In the genomic region with DNA sequence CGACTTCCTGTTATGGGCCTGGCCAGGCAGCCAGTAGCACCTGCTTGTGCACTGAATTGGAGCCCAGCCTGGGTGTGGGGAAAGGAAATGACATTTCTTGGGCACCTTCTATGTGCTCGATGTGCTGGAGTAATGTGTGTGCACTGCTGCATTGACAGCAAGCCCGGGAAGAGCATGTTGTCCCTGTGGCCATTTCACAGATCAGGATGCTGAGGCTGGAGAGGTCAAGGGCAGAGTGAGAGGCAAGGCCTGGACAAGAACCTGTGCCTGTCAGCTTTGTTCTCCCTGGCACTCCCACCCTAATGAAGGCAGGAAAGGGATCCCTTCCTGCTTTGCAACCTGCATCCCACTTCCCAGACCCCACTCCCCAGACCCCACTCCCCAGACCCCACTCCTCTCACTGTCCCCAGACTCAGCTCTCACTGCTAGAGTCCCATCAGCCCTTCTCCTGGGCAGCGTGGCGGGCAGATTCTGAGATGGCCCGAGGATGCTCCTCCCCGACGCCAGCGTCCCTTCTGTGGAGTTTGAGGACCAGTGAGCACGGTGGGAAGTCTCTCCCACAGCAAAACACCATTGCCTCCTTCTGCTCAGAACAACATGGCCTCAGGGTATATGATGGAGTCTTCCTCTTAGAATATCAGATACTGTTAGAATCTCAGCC, we compare ENCODE assay signal across 22 cellular contexts. TPM values are rescaled to one million over a fixed set of nuclear protein-coding genes. Genes with fewer than 3 reads are reported as not detected.
DNase-seq lines count a peak whose midpoint lies in the region; ATAC-seq, FAIRE-seq and TF ChIP-seq lines count a peak whose summit lies in the region.
"Had no signal": no experiment of that assay in that cellular context is flagged by ENCODE, and none has a peak within 500 bp of the region (broad histone marks: within the 10 kb centered on the region; RNA-seq: fewer than 3 reads in every experiment).

No MANE protein-coding gene starts in this region.

- H3K9me3 Mint-ChIP-seq in activated naive CD8-positive, alpha-beta T cell treated with anti-CD3 and anti-CD28 coated beads, Interleukin-2, amount 10 ng/mL, durations not matched to agents 7 days and 5 days: no peaks in the 10 kb centered on the region
- H3K9me3 Mint-ChIP-seq in activated naive CD8-positive, alpha-beta T cell treated with anti-CD3 and anti-CD28 coated beads for 36 hours: no peaks in the 10 kb centered on the region
- H3K9me3 Mint-ChIP-seq in type B pancreatic cell: peaks cover 5% of the 10 kb centered on the region
- H3K9me3 Mint-ChIP-seq: CD4-positive, alpha-beta memory T cell had no signal

- no peak overlapping the region for H3K4me2 ChIP-seq in K562 (ENCODE audit: insufficient read depth, low read length)
- H3K4me2 ChIP-seq: BLaER1, KMS-11 had no signal

- H3K36me3 Mint-ChIP-seq in activated naive CD8-positive, alpha-beta T cell treated with anti-CD3 and anti-CD28 coated beads, Interleukin-2, amount 10 ng/mL, durations not matched to agents 7 days and 5 days: no peaks in the 10 kb centered on the region
- no peaks in the 10 kb centered on the region for H3K36me3 Mint-ChIP-seq in activated naive CD8-positive, alpha-beta T cell treated with anti-CD3 and anti-CD28 coated beads for 36 hours
- no peaks in the 10 kb centered on the region for H3K36me3 Mint-ChIP-seq in type B pancreatic cell
- H3K36me3 Mint-ChIP-seq: CD4-positive, alpha-beta memory T cell had no signal

- H4K20me1 ChIP-seq in K562 (replicated peaks; ENCODE audit: control insufficient read depth, insufficient read depth, low read length): no peaks in the 10 kb centered on the region
- H4K20me1 ChIP-seq: BLaER1 had no signal

- intact Hi-C loops in K562 (cut with micrococcal nuclease): loop anchor here (5.0 kb wide), 1 partner anchor 218 kb away; no protein-coding TSS in a partner anchor

- H3K4me3 Mint-ChIP-seq in activated naive CD8-positive, alpha-beta T cell treated with anti-CD3 and anti-CD28 coated beads, Interleukin-2, amount 10 ng/mL, durations not matched to agents 7 days and 5 days: no peak overlapping the region
- H3K4me3 Mint-ChIP-seq in activated naive CD8-positive, alpha-beta T cell treated with anti-CD3 and anti-CD28 coated beads for 36 hours: no peak overlapping the region
- H3K4me3 Mint-ChIP-seq in type B pancreatic cell: peak overlapping the region; percentile 63
- H3K4me3 Mint-ChIP-seq: CD4-positive, alpha-beta memory T cell had no signal

- no peaks in the 10 kb centered on the region for H3K9me3 ChIP-seq in K562 (replicated peaks; ENCODE audit: control insufficient read depth, insufficient read depth, low read depth, low read length)
- H3K9me3 ChIP-seq: BLaER1 had no signal

- in situ Hi-C loops in K562 (cut with MboI): no loop called here

- DNase-seq in activated naive CD8-positive, alpha-beta T cell treated with anti-CD3 and anti-CD28 coated beads, Interleukin-2, amount 10 ng/mL, durations not matched to agents 7 days and 5 days: peak; percentile 4
- no peak for DNase-seq in activated naive CD8-positive, alpha-beta T cell treated with anti-CD3 and anti-CD28 coated beads for 36 hours
- DNase-seq in K562 (ENCODE audit: extremely low read depth in 1 of 4, low spot score in 3 of 4) (no peak), mesenteric fat pad (ENCODE audit: low spot score) (peak; percentile 60), type B pancreatic cell (ENCODE audit: extremely low spot score, unreplicated experiment) (no peak)
- DNase-seq: CD4-positive, alpha-beta memory T cell; DMS153; GF-D8; MV-4-11; NCI-H1694 treated with DMSO at 0.1 percent for 48 hours; NCI-H2107; NCI-H510A; NCI-H748 treated with DMSO at 0.1 percent for 48 hours; NK-92 treated with Interleukin-12 subunit alpha and Interleukin-12 subunit beta, amount 100 ng/mL, for 24 hours; SHP77 had no signal

- H3K4me1 ChIP-seq in K562 (replicated peaks in 1 of 2; ENCODE audit: control insufficient read depth in 2 of 2, insufficient read depth in 2 of 2, low read length in 2 of 2): 0 out of 5 replicates have a peak, but pooled peaks cover 0 to 4% of the 10 kb centered on the region in 2 experiments
- H3K4me1 ChIP-seq: BLaER1 had no signal

- H3K4me1 Mint-ChIP-seq in activated naive CD8-positive, alpha-beta T cell treated with anti-CD3 and anti-CD28 coated beads, Interleukin-2, amount 10 ng/mL, durations not matched to agents 7 days and 5 days: peaks cover 4% of the 10 kb centered on the region
- H3K4me1 Mint-ChIP-seq in activated naive CD8-positive, alpha-beta T cell treated with anti-CD3 and anti-CD28 coated beads for 36 hours: peaks cover 5% of the 10 kb centered on the region
- peaks cover 18% of the 10 kb centered on the region for H3K4me1 Mint-ChIP-seq in type B pancreatic cell (ENCODE audit: unreplicated experiment)

- BruUV-seq in K562 (replicated peaks; lab: Mats Ljungman, UMichigan): no TSS peak

- H3K9ac ChIP-seq in K562 (ENCODE audit: insufficient read depth in 1 of 2, low read depth in 2 of 2, low read length in 2 of 2): no peak overlapping the region
- H3K9ac ChIP-seq: BLaER1, KMS-11 had no signal

- H3K27me3 ChIP-seq in K562 (ENCODE audit: control insufficient read depth in 2 of 2, insufficient read depth in 2 of 2, low read length in 2 of 2): peaks cover 2 to 68% of the 10 kb centered on the region in 2 experiments; a peak in 3 of 5 replicates
- H3K27me3 ChIP-seq: BLaER1 had no signal

- FAIRE-seq in K562 (lab: Jason Lieb, UNC): no peak
- FAIRE-seq: GM12891, RCC 7860 had no signal

- no peak overlapping the region for H3K27ac Mint-ChIP-seq in activated naive CD8-positive, alpha-beta T cell treated with anti-CD3 and anti-CD28 coated beads, Interleukin-2, amount 10 ng/mL, durations not matched to agents 7 days and 5 days
- H3K27ac Mint-ChIP-seq in activated naive CD8-positive, alpha-beta T cell treated with anti-CD3 and anti-CD28 coated beads for 36 hours: no peak overlapping the region
- peak overlapping the region; percentile 86 for H3K27ac Mint-ChIP-seq in type B pancreatic cell

- H3K27me3 Mint-ChIP-seq in activated naive CD8-positive, alpha-beta T cell treated with anti-CD3 and anti-CD28 coated beads, Interleukin-2, amount 10 ng/mL, durations not matched to agents 7 days and 5 days: peaks cover 4% of the 10 kb centered on the region
- peaks cover 14% of the 10 kb centered on the region for H3K27me3 Mint-ChIP-seq in activated naive CD8-positive, alpha-beta T cell treated with anti-CD3 and anti-CD28 coated beads for 36 hours
- H3K27me3 Mint-ChIP-seq in type B pancreatic cell: peaks cover 14% of the 10 kb centered on the region

- POLR2A ChIA-PET in activated naive CD8-positive, alpha-beta T cell treated with anti-CD3 and anti-CD28 coated beads, Interleukin-2, amount 10 ng/mL, durations not matched to agents 7 days and 5 days (lab: Charles Lee): no interaction called here
- POLR2A ChIA-PET in K562 (lab: Yijun Ruan, JAX): no interaction called here

- no peak for ATAC-seq in activated naive CD8-positive, alpha-beta T cell treated with anti-CD3 and anti-CD28 coated beads, Interleukin-2, amount 10 ng/mL, durations not matched to agents 7 days and 5 days (ENCODE audit: low read depth)
- ATAC-seq in K562 (no peak), GM21367 (IDR thresholded peaks at IDR 0.05; ENCODE audit: unreplicated experiment) (no peak), GM19351 (IDR thresholded peaks at IDR 0.05; ENCODE audit: unreplicated experiment) (no peak)

- CTCF ChIA-PET in K562 (lab: Yijun Ruan, JAX; ENCODE audit: low intra/inter-chr PET ratio): no interaction called here

- TF ChIP-seq CTCF in K562 (IDR thresholded peaks at IDR 0.05 in 2 of 3, conservative IDR thresholded peaks at IDR 0.05 in 1 of 3; ENCODE audit: insufficient read depth in 2 of 3, low read depth in 1 of 3, low read length in 3 of 3) (no peak), type B pancreatic cell (conservative IDR thresholded peaks at IDR 0.05) (no peak)

- 0% methylated on average over 10 of the region's 10 CpGs for WGBS in K562 (ENCODE audit: insufficient coverage, low coverage, missing lambda C conversion rate)

- no peak for TF ChIP-seq RAD21 in K562 (CRISPR knock-in tag; conservative IDR thresholded peaks at IDR 0.05 in 1 of 2, IDR thresholded peaks at IDR 0.05 in 1 of 2)

- TF ChIP-seq POLR2A in K562 (conservative IDR thresholded peaks at IDR 0.05): no peak

- no peaks in the 10 kb centered on the region for H3K36me3 ChIP-seq in K562 (ENCODE audit: control insufficient read depth, insufficient read depth, low read length)
- H3K36me3 ChIP-seq: BLaER1 had no signal

- no peak overlapping the region for H2AFZ ChIP-seq in K562 (ENCODE audit: low read depth, low read length)

- TF ChIP-seq EP300 in K562 (IDR thresholded peaks at IDR 0.05; ENCODE audit: low read length): no peak

- H3K27ac ChIP-seq in K562 (ENCODE audit: extremely low read depth, low read depth, low read length): no peak overlapping the region
- H3K27ac ChIP-seq: BLaER1, KMS-11 had no signal

- no peaks in the 10 kb centered on the region for H3K9me1 ChIP-seq in K562 (ENCODE audit: control insufficient read depth, insufficient read depth, low read length)

- no peak overlapping the region for H3K4me3 ChIP-seq in K562
- H3K4me3 ChIP-seq: BLaER1 had no signal

- no peaks in the 10 kb centered on the region for H3K79me2 ChIP-seq in K562 (ENCODE audit: control insufficient read depth, insufficient read depth, low read length)

RNA-seq across cellular contexts. Expression of gene BARX1, which starts 49.6 kb away (rescaled TPM):
- 1 to 10 TPM; 1.1 to 1.4 TPM for total RNA-seq in activated naive CD8-positive, alpha-beta T cell treated with anti-CD3 and anti-CD28 coated beads, Interleukin-2, amount 10 ng/mL, durations not matched to agents 7 days and 5 days
- 1 to 10 TPM; 2.9 to 3.8 TPM for total RNA-seq in activated naive CD8-positive, alpha-beta T cell treated with anti-CD3 and anti-CD28 coated beads for 36 hours
- not detected in 2 replicates for total RNA-seq in K562 (2011; cell fraction: chromatin; rRNA removed; ENCODE audit: low replicate concordance)
- total RNA-seq in K562 (2011; cell fraction: nucleolus; rRNA removed): not detected in 2 replicates
- not detected in 2 replicates for total RNA-seq in K562 (2011; cell fraction: nucleoplasm; rRNA removed)
- total RNA-seq in K562 (2014; rRNA removed): 0.14 TPM in 1 of 2 replicates, not detected in the other
- total RNA-seq in K562 (2014; rRNA removed; fragmentation: Illumina TruSeq; extraction: Trizol): not detected in 2 replicates
- not detected in 2 replicates for total RNA-seq in K562 (2015; rRNA removed; fragmentation: Illumina TruSeq; extraction: Trizol)
- 0.11 TPM in 1 of 2 replicates, not detected in the other for total RNA-seq in K562 (2021)
- polyA plus RNA-seq in K562 (2011; rRNA removed): not detected in 2 replicates
- polyA plus RNA-seq in K562 (2011; cell fraction: cytosol; rRNA removed): not detected in 2 replicates
- polyA plus RNA-seq in K562 (2011; cell fraction: nucleus; rRNA removed): not detected in 2 replicates
- 0.37 TPM in 1 of 2 replicates, not detected in the other for polyA plus RNA-seq in K562 (2012)
- polyA plus RNA-seq in K562 (2014; fragmentation: Illumina TruSeq; extraction: Trizol): not detected in 2 replicates
- not detected for polyA plus RNA-seq in K562 (2014; fragmentation: Nextera tagmentation; extraction: Ambion mirVana)
- polyA plus RNA-seq in K562 (2014; rRNA removed): 0.08 TPM in 1 of 2 replicates, not detected in the other
- polyA minus RNA-seq in K562 (2011; rRNA and poly(A)+ RNA removed): not detected in 2 replicates
- polyA minus RNA-seq in K562 (2011; cell fraction: cytosol; rRNA and poly(A)+ RNA removed): not detected in 2 replicates
- polyA minus RNA-seq in K562 (2011; cell fraction: nucleus; rRNA and poly(A)+ RNA removed): not detected in 2 replicates
- not detected for total RNA-seq in mesenteric fat pad
- total RNA-seq in type B pancreatic cell (ENCODE audit: low replicate concordance): 0.71 and 11.8 TPM in 2 replicates
- total RNA-seq: CD4-positive, alpha-beta memory T cell; H4 had no signal
- polyA plus RNA-seq: CD4-positive, alpha-beta memory T cell had no signal

Comparison
In these comparisons a context has a peak if more than half of its experiments do, and no peak if none do; other contexts are left out.
1. DNase-seq: peak in activated naive CD8-positive, alpha-beta T cell treated with anti-CD3 and anti-CD28 coated beads, Interleukin-2, amount 10 ng/mL, durations not matched to agents 7 days and 5 days (single experiment) and mesenteric fat pad (single experiment); none in activated naive CD8-positive, alpha-beta T cell treated with anti-CD3 and anti-CD28 coated beads for 36 hours (single experiment), K562 (0 of 4) and type B pancreatic cell (single experiment).